ENCODE assay signal across 8 cellular contexts in genomic region chr16:69796285-69797118, GRCh38. TPM values are rescaled to one million over a fixed set of nuclear protein-coding genes. Genes with fewer than 3 reads are reported as not detected.
DNase-seq lines count a peak whose midpoint lies in the region; ATAC-seq, FAIRE-seq and TF ChIP-seq lines count a peak whose summit lies in the region.

No MANE protein-coding gene starts in this region.

- dilution Hi-C loops in keratinocyte (cut with MboI; ENCODE audit: extremely low pct_ligation_motif_present, low sequenced_read_pairs), result no loop called here

- H3K4me1 ChIP-seq in PC-3 (ENCODE audit: insufficient read depth, low read length) (no peaks in the 10 kb centered on the region), keratinocyte (ENCODE audit: control insufficient read depth, extremely low read depth, insufficient read depth, low read length) (no peaks in the 10 kb centered on the region)

- no peaks in the 10 kb centered on the region for H3K9me2 ChIP-seq in PC-3 (replicated peaks; ENCODE audit: low read length)

- H3F3A ChIP-seq in PC-3 (ENCODE audit: low read length, unreplicated experiment), result no peaks in the 10 kb centered on the region

- H3K9ac ChIP-seq in PC-3 (ENCODE audit: low read length) (no peak overlapping the region), keratinocyte (ENCODE audit: control insufficient read depth, extremely low read depth, insufficient read depth, low read length) (no peak overlapping the region)

- no peaks in the 10 kb centered on the region for H3K79me2 ChIP-seq in PC-3 (ENCODE audit: low read length)
- no peaks in the 10 kb centered on the region for H3K79me2 ChIP-seq in keratinocyte (ENCODE audit: control insufficient read depth, insufficient read depth, low read length)

- TF ChIP-seq CTCF in PC-3 (conservative IDR thresholded peaks at IDR 0.05; ENCODE audit: low read depth, low read length) (peak; percentile 82), cardiac fibroblast (IDR thresholded peaks at IDR 0.05; ENCODE audit: low read depth, low read length) (peak; percentile 83), keratinocyte (optimal IDR thresholded peaks at IDR 0.05 in 1 of 3, IDR thresholded peaks at IDR 0.05 in 1 of 3, conservative IDR thresholded peaks at IDR 0.05 in 1 of 3; ENCODE audit: extremely low read depth in 1 of 3, insufficient read depth in 2 of 3, low read length in 3 of 3) (peak; percentile 79 to 90 (median 81))

- no peak overlapping the region for H3K4me3 ChIP-seq in PC-3 (ENCODE audit: low read length)
- H3K4me3 ChIP-seq in cardiac fibroblast (replicated peaks in 1 of 2; ENCODE audit: low read depth in 2 of 2, low read length in 2 of 2), result no peak overlapping the region
- no peak overlapping the region for H3K4me3 ChIP-seq in keratinocyte (ENCODE audit: control insufficient read depth in 2 of 3, extremely low read depth in 1 of 3, insufficient read depth in 2 of 3, low read depth in 1 of 3, low read length in 3 of 3)

- FAIRE-seq in keratinocyte (lab: Jason Lieb, UNC), result peak; percentile 48

- POLR2A ChIA-PET in PC-3 (lab: Charles Lee; ENCODE audit: unreplicated experiment), result no interaction called here

- H3K27ac ChIP-seq in PC-3 (ENCODE audit: low read length) (no peak overlapping the region), keratinocyte (ENCODE audit: control insufficient read depth, insufficient read depth, low read length) (no peak overlapping the region)

- no peaks in the 10 kb centered on the region for H3K9me3 ChIP-seq in PC-3 (ENCODE audit: low read length)
- no peaks in the 10 kb centered on the region for H3K9me3 ChIP-seq in keratinocyte (ENCODE audit: control insufficient read depth, low read depth, low read length)

- H3K27me3 ChIP-seq in PC-3 (ENCODE audit: low read length), result no peaks in the 10 kb centered on the region
- no peaks in the 10 kb centered on the region for H3K27me3 ChIP-seq in keratinocyte (ENCODE audit: control insufficient read depth, extremely low read depth, insufficient read depth, low read length)

- H3K36me3 ChIP-seq in PC-3 (ENCODE audit: low read depth, low read length), result no peaks in the 10 kb centered on the region
- H3K36me3 ChIP-seq in keratinocyte (ENCODE audit: control insufficient read depth in 2 of 2, extremely low read depth in 1 of 2, insufficient read depth in 2 of 2, low read length in 2 of 2), result peaks cover 6 to 9% of the 10 kb centered on the region in 2 experiments

- no peaks in the 10 kb centered on the region for H4K20me1 ChIP-seq in PC-3 (ENCODE audit: low read length)
- no peaks in the 10 kb centered on the region for H4K20me1 ChIP-seq in keratinocyte (ENCODE audit: control insufficient read depth, extremely low read depth, insufficient read depth, low read length)

- no peaks in the 10 kb centered on the region for H3K9me1 ChIP-seq in keratinocyte (ENCODE audit: control insufficient read depth, extremely low read depth, insufficient read depth, low read length)

- intact Hi-C loops in PC-3 (cut with micrococcal nuclease), result loop anchor here (1.0 kb wide), 2 partner anchors 65 to 134 kb away; no protein-coding TSS in a partner anchor

- peak overlapping the region; percentile 44; the same call in 1 of the 2 replicates for H3K4me2 ChIP-seq in PC-3 (ENCODE audit: low read length)
- H3K4me2 ChIP-seq in keratinocyte (ENCODE audit: control insufficient read depth, extremely low read depth, insufficient read depth, low read depth, low read length), result peak overlapping the region; percentile 32

- no TSS peak for BruUV-seq in PC-3 (replicated peaks; lab: Mats Ljungman, UMichigan)

- H2AFZ ChIP-seq in PC-3 (ENCODE audit: low read length) (0 out of 2 replicates have a peak overlapping the region, but pooled peaks have one; percentile 34), keratinocyte (ENCODE audit: control insufficient read depth, low read length) (peak overlapping the region; percentile 32)

- ATAC-seq in PC-3 (peak; percentile 76), GM18511 (IDR thresholded peaks at IDR 0.05; ENCODE audit: unreplicated experiment) (no peak), HG02610 (IDR thresholded peaks at IDR 0.05; ENCODE audit: unreplicated experiment) (no peak)

- DNase-seq in DMS 273 (lab: John Stamatoyannopoulos, UW; ENCODE audit: unreplicated experiment) (peak; percentile 84), HCEC 1CT (peak; percentile 62), PC-3 (peak; percentile 67), cardiac fibroblast (ENCODE audit: low read depth in 2 of 2) (peak; percentile 85), keratinocyte (ENCODE audit: low read depth, low spot score) (peak; percentile 9)
- DNase-seq in stimulated activated CD4-positive, alpha-beta T cell treated with anti-CD3 and anti-CD28 coated beads, Interleukin-2, amount 100 ng/mL, for 24 hours, result peak; percentile 8 to 21

- CTCF ChIA-PET in PC-3 (lab: Charles Lee), result no interaction called here

RNA-seq across cellular contexts. Expression of gene WWP2, which starts 34.4 kb away (rescaled TPM):
- 15.8 and 17.1 TPM in 2 replicates for total RNA-seq in PC-3 (2014; rRNA removed)
- polyA plus RNA-seq in keratinocyte, result 3.1 to 14.8 TPM (median 6.9 TPM) in 3 replicates
- 24.1 TPM for polyA plus RNA-seq in keratinocyte (2011; ENCODE audit: low read depth)
- polyA plus RNA-seq in keratinocyte (2011; cell fraction: cytosol; rRNA removed), result 7.5 and 7.7 TPM in 2 replicates
- 17.6 and 17.9 TPM in 2 replicates for polyA plus RNA-seq in keratinocyte (2011; cell fraction: nucleus; rRNA removed)
- polyA plus RNA-seq in keratinocyte (2012; ENCODE audit: low replicate concordance), result 11.8 and 21.7 TPM in 2 replicates
- polyA minus RNA-seq in keratinocyte, result 11.0 to 45.9 TPM (median 12.3 TPM) in 3 replicates
- polyA minus RNA-seq in keratinocyte (2011; cell fraction: cytosol; rRNA and poly(A)+ RNA removed), result 11.1 TPM
- polyA minus RNA-seq in keratinocyte (2011; cell fraction: nucleus; rRNA and poly(A)+ RNA removed), result 12.2 and 21.2 TPM in 2 replicates

RNA-seq across cellular contexts. Expression of gene NOB1, which starts 41.8 kb away (rescaled TPM):
- total RNA-seq in PC-3 (2014; rRNA removed), result 31.9 and 45.1 TPM in 2 replicates
- 63.0 to 87.4 TPM (median 65.5 TPM) in 3 replicates for polyA plus RNA-seq in keratinocyte
- polyA plus RNA-seq in keratinocyte (2011; ENCODE audit: low read depth), result 55.4 TPM
- polyA plus RNA-seq in keratinocyte (2011; cell fraction: cytosol; rRNA removed), result 57.7 and 75.2 TPM in 2 replicates
- polyA plus RNA-seq in keratinocyte (2011; cell fraction: nucleus; rRNA removed), result 51.9 and 53.3 TPM in 2 replicates
- 55.1 and 72.7 TPM in 2 replicates for polyA plus RNA-seq in keratinocyte (2012; ENCODE audit: low replicate concordance)
- 58.0 to 71.4 TPM (median 68.2 TPM) in 3 replicates for polyA minus RNA-seq in keratinocyte
- polyA minus RNA-seq in keratinocyte (2011; cell fraction: cytosol; rRNA and poly(A)+ RNA removed), result 84.6 TPM
- polyA minus RNA-seq in keratinocyte (2011; cell fraction: nucleus; rRNA and poly(A)+ RNA removed), result 24.4 and 30.9 TPM in 2 replicates

Comparison
In these comparisons a context has a peak if more than half of its experiments do, and no peak if none do; other contexts are left out.
1. DNase-seq: peak in every context shown above with its lines; median percentile 85 in cardiac fibroblast; 84 in DMS 273; 67 in PC-3; 62 in HCEC 1CT; 14 in stimulated activated CD4-positive, alpha-beta T cell treated with anti-CD3 and anti-CD28 coated beads, Interleukin-2, amount 100 ng/mL, for 24 hours; 9 in keratinocyte.